ENCODE assay signal across 20 cellular contexts in the genomic region with DNA sequence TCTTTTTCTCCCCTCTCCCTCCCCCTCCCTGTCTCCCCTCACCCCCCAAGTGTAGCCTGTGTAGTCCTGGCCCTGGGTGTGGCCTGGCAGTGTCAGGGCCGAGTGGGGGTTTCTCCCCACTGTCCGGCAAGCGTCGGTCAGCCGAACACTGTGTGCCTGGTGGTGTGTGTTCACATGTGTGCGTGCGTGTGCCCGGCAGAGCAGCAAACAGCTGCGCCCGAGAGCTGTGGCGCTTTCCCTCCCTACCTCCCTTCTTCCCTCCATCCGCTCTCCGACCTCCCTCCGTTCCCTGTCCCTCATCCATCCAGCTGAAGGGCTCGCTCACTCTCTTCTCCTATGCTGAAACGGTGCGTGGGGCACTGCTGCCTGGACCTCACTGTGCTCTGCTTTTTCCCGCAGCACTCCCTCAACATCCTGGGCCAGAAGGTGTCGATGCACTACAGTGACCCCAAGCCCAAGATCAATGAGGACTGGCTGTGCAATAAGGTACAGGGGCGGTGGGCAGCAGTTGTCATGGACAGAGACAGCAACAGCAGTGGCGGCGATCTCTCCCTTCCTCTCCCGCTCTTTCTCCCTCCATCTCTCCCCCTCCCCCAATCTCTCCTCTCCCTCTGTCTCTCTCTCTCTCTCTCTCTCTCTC. TPM values are rescaled to one million over a fixed set of nuclear protein-coding genes. Genes with fewer than 3 reads are reported as not detected.
A peak's percentile ranks its signal among the peaks of the same experiment; 100 is the strongest.
DNase-seq lines count a peak whose midpoint lies in the region; ATAC-seq, FAIRE-seq and TF ChIP-seq lines count a peak whose summit lies in the region.
"Had no signal": no experiment of that assay in that cellular context is flagged by ENCODE, and none has a peak within 500 bp of the region (broad histone marks: within the 10 kb centered on the region; RNA-seq: fewer than 3 reads in every experiment).

No MANE protein-coding gene starts in this region.

- H3K9me3 ChIP-seq in kidney (ENCODE audit: control insufficient read depth in 1 of 2, low read length in 2 of 2) (no peaks in the 10 kb centered on the region), sigmoid colon (no peaks in the 10 kb centered on the region)
- H3K9me3 ChIP-seq: HAP-1, Peyer's patch had no signal

- TF ChIP-seq POLR2A in sigmoid colon (IDR thresholded peaks at IDR 0.05): no peak

- no peak for FAIRE-seq in kidney (lab: Jason Lieb, UNC)
- FAIRE-seq: D721Med, HTR-8/SVneo had no signal

- whole genome bisulfite sequencing in sigmoid colon, 2 donors: 94 to 96% methylated on average over 23 of the region's 23 CpGs

- ATAC-seq in stimulated activated naive CD8-positive, alpha-beta T cell treated with anti-CD3 and anti-CD28 coated beads, Interleukin-15, Interleukin-2, amounts not matched to agents 100 U/mL and 50 U/mL, for 24 hours: no peak
- ATAC-seq: CD8-positive, alpha-beta T cell; Right ventricle myocardium inferior had no signal

- TF ChIP-seq EP300 in sigmoid colon (IDR thresholded peaks at IDR 0.05): no peak

- H3K4me3 ChIP-seq in kidney (ENCODE audit: low read length in 2 of 2): no peak overlapping the region
- H3K4me3 ChIP-seq in sigmoid colon: no peak overlapping the region
- H3K4me3 ChIP-seq: HAP-1, Peyer's patch had no signal

- H3K9me3 Mint-ChIP-seq in HFFc6: no peaks in the 10 kb centered on the region
- H3K9me3 Mint-ChIP-seq: CD8-positive, alpha-beta T cell had no signal

- H3K27me3 Mint-ChIP-seq in HFFc6 (ENCODE audit: insufficient read depth): peaks cover 1% of the 10 kb centered on the region

- peak overlapping the region; percentile 24; the same call in 1 of the 2 replicates for H3K27ac Mint-ChIP-seq in HFFc6
- H3K27ac Mint-ChIP-seq: CD8-positive, alpha-beta T cell had no signal

- no peaks in the 10 kb centered on the region for H3K4me1 ChIP-seq in kidney (ENCODE audit: control insufficient read depth in 1 of 2, insufficient read depth in 1 of 2, low read depth in 1 of 2, low read length in 2 of 2)
- H3K4me1 ChIP-seq in sigmoid colon: peaks cover 0 to 11% (median 4%) of the 10 kb centered on the region in 4 donors
- H3K4me1 ChIP-seq: HAP-1, Peyer's patch had no signal

- no peak overlapping the region for H3K4me3 Mint-ChIP-seq in HFFc6
- H3K4me3 Mint-ChIP-seq: CD8-positive, alpha-beta T cell had no signal

- H3K27me3 ChIP-seq in sigmoid colon: no peaks in the 10 kb centered on the region
- H3K27me3 ChIP-seq: Peyer's patch had no signal

- TF ChIP-seq CTCF in HFFc6 (IDR thresholded peaks at IDR 0.05) (no peak), kidney (IDR thresholded peaks at IDR 0.05; ENCODE audit: borderline replicate concordance, extremely low read depth, insufficient read depth) (no peak), sigmoid colon (IDR thresholded peaks at IDR 0.05) (no peak)

- no peak overlapping the region for H3K27ac ChIP-seq in kidney (ENCODE audit: low read depth in 2 of 2, low read length in 2 of 2)
- H3K27ac ChIP-seq in sigmoid colon: no peak overlapping the region
- H3K27ac ChIP-seq: HL-60, Peyer's patch had no signal

- no peak overlapping the region for H3K9ac ChIP-seq in kidney (ENCODE audit: low read length in 2 of 2)

- H3K36me3 ChIP-seq in kidney (ENCODE audit: control insufficient read depth in 1 of 2, insufficient read depth in 2 of 2, low read length in 2 of 2): peaks cover 3 to 22% of the 10 kb centered on the region in 2 donors
- H3K36me3 ChIP-seq in sigmoid colon: peaks cover 7 to 90% (median 24%) of the 10 kb centered on the region in 4 donors

- peaks cover 5% of the 10 kb centered on the region; the same call in 1 of the 2 replicates for H3K36me3 Mint-ChIP-seq in HFFc6 (ENCODE audit: low read depth)

- peaks cover 13% of the 10 kb centered on the region for H3K4me1 Mint-ChIP-seq in HFFc6 (ENCODE audit: low read depth)

- DNase-seq in activated T-cell treated with anti-CD3 and anti-CD28 coated beads, Interleukin-2, amount 50 U/mL, for 1 hour: peak; percentile 4
- DNase-seq in activated T-cell treated with anti-CD3 and anti-CD28 coated beads, Interleukin-2, amount 50 U/mL, for 48 hours: no peak
- DNase-seq in HFFc6: no peak
- peak; percentile 37 for DNase-seq in kidney
- peak; percentile 37 for DNase-seq in sigmoid colon
- DNase-seq in stimulated activated naive CD8-positive, alpha-beta T cell treated with anti-CD3 and anti-CD28 coated beads, Interleukin-15, Interleukin-2, amounts not matched to agents 100 U/mL and 50 U/mL, for 24 hours: no peak
- no peak for DNase-seq in NCI-H1105 treated with DMSO at 0.1 percent for 48 hours (lab: John Stamatoyannopoulos, UW)
- no peak for DNase-seq in NCI-H2227 (lab: John Stamatoyannopoulos, UW; ENCODE audit: unreplicated experiment)
- DNase-seq: CD8-positive, alpha-beta T cell; DMS79; NCI-H1048; NCI-H1694; NCI-H2227 treated with DMSO at 0.1 percent for 48 hours; NCI-H524 had no signal

- intact Hi-C loops in kidney (cut with DNase I): no loop called here
- intact Hi-C loops in sigmoid colon (cut with DNase I): no loop called here

RNA-seq across cellular contexts. Expression of gene UBA1, which starts 17.4 kb away (rescaled TPM):
- 100 to 1,000 TPM; 268 to 291 (median 282) TPM for total RNA-seq in HFFc6 (2021; fragmentation: NEBNext Ultra II Directional; extraction: Animal tissue kit (Norgen Biotek cat#: 25700))
- total RNA-seq in kidney (218 TPM), sigmoid colon (100 to 1,000 TPM in 1 of 4 donors, 10 to 100 TPM in 3; 74.9 to 112 (median 80.7) TPM)
- polyA plus RNA-seq in kidney (ENCODE audit: insufficient read depth, low read depth, low replicate concordance) (155 TPM), sigmoid colon (100 to 1,000 TPM in 1 of 3 donors, 10 to 100 TPM in 2; 72.7 to 126 (median 84.2) TPM)

RNA-seq across cellular contexts. Expression of gene RBM10, which starts 31.2 kb away (rescaled TPM):
- 10 to 100 TPM; 38.8 to 44.3 (median 41.7) TPM for total RNA-seq in HFFc6 (2021; fragmentation: NEBNext Ultra II Directional; extraction: Animal tissue kit (Norgen Biotek cat#: 25700))
- total RNA-seq in kidney: 31.7 TPM
- 27.5 TPM for polyA plus RNA-seq in kidney (ENCODE audit: insufficient read depth, low read depth, low replicate concordance)
- 10 to 100 TPM; 17.1 to 28.0 (median 22.0) TPM for total RNA-seq in sigmoid colon
- polyA plus RNA-seq in sigmoid colon: 10 to 100 TPM; 15.0 to 44.3 (median 23.8) TPM

RNA-seq across cellular contexts. Expression of gene NDUFB11, which starts 31.7 kb away (rescaled TPM):
- 10 to 100 TPM; 80.0 to 88.8 (median 84.4) TPM for total RNA-seq in HFFc6 (2021; fragmentation: NEBNext Ultra II Directional; extraction: Animal tissue kit (Norgen Biotek cat#: 25700))
- 70.7 TPM for total RNA-seq in kidney
- polyA plus RNA-seq in kidney (ENCODE audit: insufficient read depth, low read depth, low replicate concordance): 215 TPM
- 100 to 1,000 TPM in 1 of 4 donors, 10 to 100 TPM in 3; 64.3 to 103 (median 82.8) TPM for total RNA-seq in sigmoid colon
- 100 to 1,000 TPM in 1 of 3 donors, 10 to 100 TPM in 2; 82.3 to 124 (median 91.8) TPM for polyA plus RNA-seq in sigmoid colon

RNA-seq across cellular contexts. Expression of gene CDK16, which starts 42.3 kb away (rescaled TPM):
- 100 to 1,000 TPM; 106 to 128 (median 114) TPM for total RNA-seq in HFFc6 (2021; fragmentation: NEBNext Ultra II Directional; extraction: Animal tissue kit (Norgen Biotek cat#: 25700))
- total RNA-seq in kidney (96.1 TPM), sigmoid colon (10 to 100 TPM; 43.8 to 55.9 (median 45.6) TPM)
- polyA plus RNA-seq in kidney (ENCODE audit: insufficient read depth, low read depth, low replicate concordance) (89.1 TPM), sigmoid colon (10 to 100 TPM; 35.4 to 64.6 (median 46.5) TPM)

RNA-seq across cellular contexts. Expression of gene USP11, which starts 56.6 kb away (rescaled TPM):
- total RNA-seq in HFFc6 (2021; fragmentation: NEBNext Ultra II Directional; extraction: Animal tissue kit (Norgen Biotek cat#: 25700)): 10 to 100 TPM; 55.2 to 68.7 (median 62.8) TPM
- total RNA-seq in kidney (91.6 TPM), sigmoid colon (10 to 100 TPM; 18.9 to 37.7 (median 35.3) TPM)
- polyA plus RNA-seq in kidney (ENCODE audit: insufficient read depth, low read depth, low replicate concordance) (30.9 TPM), sigmoid colon (10 to 100 TPM in 1 of 3 donors, 1 to 10 TPM in 2; 4.9 to 21.8 (median 6.6) TPM)

Comparison
In these comparisons a context has a peak if more than half of its experiments do, and no peak if none do; other contexts are left out.
1. DNase-seq: peak in activated T-cell treated with anti-CD3 and anti-CD28 coated beads, Interleukin-2, amount 50 U/mL, for 1 hour (single experiment), kidney (single experiment) and sigmoid colon (single experiment); none in activated T-cell treated with anti-CD3 and anti-CD28 coated beads, Interleukin-2, amount 50 U/mL, for 48 hours (0 of 2), HFFc6 (single experiment), stimulated activated naive CD8-positive, alpha-beta T cell treated with anti-CD3 and anti-CD28 coated beads, Interleukin-15, Interleukin-2, amounts not matched to agents 100 U/mL and 50 U/mL, for 24 hours (single experiment), NCI-H1105 treated with DMSO at 0.1 percent for 48 hours (single experiment) and NCI-H2227 (single experiment).